ENCODE assay signal across 33 cellular contexts in genomic region chr7:104838537-104839299, GRCh38.
A peak's percentile ranks its signal among the peaks of the same experiment; 100 is the strongest.
DNase-seq lines count a peak whose midpoint lies in the region; ATAC-seq and TF ChIP-seq lines count a peak whose summit lies in the region.
"Had no signal": no experiment of that assay in that cellular context is flagged by ENCODE, and none has a peak within 500 bp of the region (broad histone marks: within the 10 kb centered on the region; RNA-seq: fewer than 3 reads in every experiment).

No MANE protein-coding gene starts in this region.

- peaks cover 20% of the 10 kb centered on the region for H3K4me1 Mint-ChIP-seq in nephron progenitor cell
- H3K4me1 Mint-ChIP-seq: activated CD4-positive, alpha-beta T cell treated with anti-CD3 and anti-CD28 coated beads, Interleukin-2, amount 10 ng/mL, durations not matched to agents 24 days and 14 days; naive thymus-derived CD8-positive, alpha-beta T cell; T-cell had no signal

- no peaks in the 10 kb centered on the region for H3K9me3 Mint-ChIP-seq in nephron progenitor cell
- H3K9me3 Mint-ChIP-seq: activated CD4-positive, alpha-beta T cell treated with anti-CD3 and anti-CD28 coated beads, Interleukin-2, amount 10 ng/mL, durations not matched to agents 24 days and 14 days; activated naive CD4-positive, alpha-beta T cell treated with anti-CD3 and anti-CD28 coated beads, Interleukin-2, amount 50 U/mL, for 72 hours; naive thymus-derived CD8-positive, alpha-beta T cell; T-cell had no signal

- no peaks in the 10 kb centered on the region for H3K27me3 ChIP-seq in MG63

- peak; percentile 43 for DNase-seq in MV-4-11 (lab: John Stamatoyannopoulos, UW)
- DNase-seq in nephron progenitor cell: no peak
- no peak for DNase-seq in NCI-H1092 treated with DMSO at 0.1 percent for 48 hours (lab: John Stamatoyannopoulos, UW)
- no peak for DNase-seq in left ventricle myocardium superior
- no peak for DNase-seq in Right ventricle myocardium superior
- DNase-seq in MG63: no peak
- DNase-seq: activated CD4-positive, alpha-beta T cell treated with anti-CD3 and anti-CD28 coated beads, Interleukin-2, amount 10 ng/mL, durations not matched to agents 24 days and 14 days; activated CD8-positive, alpha-beta memory T cell treated with anti-CD3 and anti-CD28 coated beads for 24 hours; activated effector memory CD4-positive, alpha-beta T cell treated with Interleukin-2 at 50 U/mL for 16 hours; C1 segment of cervical spinal cord; DMS79 treated with DMSO at 0.1 percent for 48 hours; dorsolateral prefrontal cortex; GDM1; GOT3; heart right ventricle; kidney; midbrain; naive thymus-derived CD8-positive, alpha-beta T cell; NCI-H1092; NCI-H1694 treated with DMSO at 0.1 percent for 48 hours; NCI-H510A treated with DMSO at 0.1 percent for 48 hours; occipital lobe; RPMI8226; stimulated activated naive CD4-positive, alpha-beta T cell treated with Interleukin-2 at 50 U/mL for 16 hours; T-cell; upper lobe of right lung; WERI-Rb-1 had no signal

- intact Hi-C loops in left ventricle myocardium superior (cut with micrococcal nuclease) (no loop called here), Right ventricle myocardium superior (cut with DNase I) (no loop called here)

- TF ChIP-seq CTCF in nephron progenitor cell (IDR thresholded peaks at IDR 0.05): no peak

- no peak overlapping the region for H3K4me3 ChIP-seq in MG63
- H3K4me3 ChIP-seq: breast epithelium, dorsolateral prefrontal cortex, heart right ventricle, skin epidermis, upper lobe of right lung had no signal

- H3K27ac Mint-ChIP-seq in nephron progenitor cell: peak overlapping the region; percentile 63
- H3K27ac Mint-ChIP-seq: activated CD4-positive, alpha-beta T cell treated with anti-CD3 and anti-CD28 coated beads, Interleukin-2, amount 10 ng/mL, durations not matched to agents 24 days and 14 days; activated naive CD4-positive, alpha-beta T cell treated with anti-CD3 and anti-CD28 coated beads, Interleukin-2, amount 50 U/mL, for 72 hours; IgD-negative memory B cell; naive thymus-derived CD8-positive, alpha-beta T cell; T-cell had no signal

- H3K4me3 Mint-ChIP-seq in nephron progenitor cell: no peak overlapping the region
- H3K4me3 Mint-ChIP-seq: activated CD4-positive, alpha-beta T cell treated with anti-CD3 and anti-CD28 coated beads, Interleukin-2, amount 10 ng/mL, durations not matched to agents 24 days and 14 days; naive thymus-derived CD8-positive, alpha-beta T cell; T-cell had no signal

- H3K36me3 Mint-ChIP-seq in nephron progenitor cell (ENCODE audit: low read depth): no peaks in the 10 kb centered on the region
- H3K36me3 Mint-ChIP-seq: activated naive CD4-positive, alpha-beta T cell treated with anti-CD3 and anti-CD28 coated beads, Interleukin-2, amount 50 U/mL, for 72 hours; IgD-negative memory B cell; naive thymus-derived CD8-positive, alpha-beta T cell; T-cell had no signal

- no peaks in the 10 kb centered on the region for H3K36me3 ChIP-seq in MG63
- H3K36me3 ChIP-seq: breast epithelium, heart right ventricle, upper lobe of right lung, WERI-Rb-1 had no signal

- ATAC-seq in GM19025 (IDR thresholded peaks at IDR 0.05; ENCODE audit: low read depth, unreplicated experiment) (peak; percentile 73), HG02623 (IDR thresholded peaks at IDR 0.05; ENCODE audit: unreplicated experiment) (peak; percentile 50), left ventricle myocardium superior (no peak), Right ventricle myocardium superior (ENCODE audit: poor library complexity) (no peak)
- ATAC-seq: activated naive CD4-positive, alpha-beta T cell treated with anti-CD3 and anti-CD28 coated beads, Interleukin-2, amount 50 U/mL, for 72 hours; heart right ventricle; naive thymus-derived CD8-positive, alpha-beta T cell; T-cell; upper lobe of right lung had no signal

- peaks cover 4% of the 10 kb centered on the region for H3K27me3 Mint-ChIP-seq in nephron progenitor cell (ENCODE audit: low read depth, poor library complexity)

- no peaks in the 10 kb centered on the region for H3K9me3 ChIP-seq in MG63
- H3K9me3 ChIP-seq: breast epithelium, heart right ventricle, upper lobe of right lung had no signal

Comparison
In these comparisons a context has a peak if more than half of its experiments do, and no peak if none do; other contexts are left out.
1. ATAC-seq: peak in GM19025 (single experiment) and HG02623 (single experiment); none in left ventricle myocardium superior (single experiment) and Right ventricle myocardium superior (single experiment).